11 cellular contexts compared by ENCODE assay signal in the genomic region with DNA sequence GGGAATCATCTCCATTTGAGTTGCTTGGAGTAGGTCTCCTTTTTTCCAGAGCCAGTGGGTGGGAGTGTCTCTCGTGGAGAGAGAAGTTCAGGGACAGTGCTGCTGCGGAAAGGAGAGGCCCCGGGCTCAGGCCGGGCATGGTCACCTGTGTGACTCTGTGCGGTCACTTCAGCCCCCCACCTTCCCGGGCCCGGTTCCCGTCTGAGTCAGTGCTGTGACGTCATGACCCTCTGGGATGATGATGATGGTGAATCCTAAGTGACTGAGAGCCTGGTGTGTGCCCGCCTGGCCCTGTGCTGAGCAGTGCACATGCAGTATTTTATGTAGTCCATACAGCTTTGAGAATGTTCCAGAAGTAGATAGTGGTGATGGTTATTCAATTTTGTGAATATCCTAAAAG. TPM values are rescaled to one million over a fixed set of nuclear protein-coding genes. Genes with fewer than 3 reads are reported as not detected.
DNase-seq lines count a peak whose midpoint lies in the region; ATAC-seq and TF ChIP-seq lines count a peak whose summit lies in the region.
"Had no signal": no experiment of that assay in that cellular context is flagged by ENCODE, and none has a peak within 500 bp of the region (broad histone marks: within the 10 kb centered on the region; RNA-seq: fewer than 3 reads in every experiment).

No MANE protein-coding gene starts in this region.

- no peaks in the 10 kb centered on the region for H3K9me3 ChIP-seq in cardiac muscle cell (ENCODE audit: low read depth)
- H3K9me3 ChIP-seq: MG63 had no signal

- intact Hi-C loops in left cardiac atrium (cut with DNase I), result no loop called here

- H3K27me3 Mint-ChIP-seq in brain (peaks cover 3% of the 10 kb centered on the region), mesothelial cell of epicardium (ENCODE audit: low read depth) (no peaks in the 10 kb centered on the region), type B pancreatic cell (no peaks in the 10 kb centered on the region)

- H3K9me3 Mint-ChIP-seq in brain (no peaks in the 10 kb centered on the region), mesothelial cell of epicardium (no peaks in the 10 kb centered on the region), type B pancreatic cell (no peaks in the 10 kb centered on the region)

- H3K36me3 ChIP-seq in cardiac muscle cell, result peaks cover 7% of the 10 kb centered on the region

- no peak for ATAC-seq in left cardiac atrium

- no peak for TF ChIP-seq CTCF in cardiac muscle cell (IDR thresholded peaks at IDR 0.05; ENCODE audit: low read depth, low read length)
- TF ChIP-seq CTCF in brain (conservative IDR thresholded peaks at IDR 0.05), result no peak
- no peak for TF ChIP-seq CTCF in mesothelial cell of epicardium (IDR thresholded peaks at IDR 0.05; ENCODE audit: unreplicated experiment)
- no peak for TF ChIP-seq CTCF in type B pancreatic cell (conservative IDR thresholded peaks at IDR 0.05)

- H3K4me3 Mint-ChIP-seq in brain (no peak overlapping the region), mesothelial cell of epicardium (no peak overlapping the region), type B pancreatic cell (no peak overlapping the region)

- no peak overlapping the region for H3K4me3 ChIP-seq in cardiac muscle cell
- H3K4me3 ChIP-seq: MG63 had no signal

- peak overlapping the region; percentile 100 for H3K27ac ChIP-seq in cardiac muscle cell

- H3K4me1 Mint-ChIP-seq in brain, result peaks cover 58% of the 10 kb centered on the region
- H3K4me1 Mint-ChIP-seq in mesothelial cell of epicardium, result peaks cover 52% of the 10 kb centered on the region
- H3K4me1 Mint-ChIP-seq in type B pancreatic cell (ENCODE audit: unreplicated experiment), result peaks cover 52% of the 10 kb centered on the region

- no peaks in the 10 kb centered on the region for H3K27me3 ChIP-seq in cardiac muscle cell
- H3K27me3 ChIP-seq: MG63 had no signal

- H3K4me1 ChIP-seq in cardiac muscle cell (ENCODE audit: low read depth), result peaks cover 27% of the 10 kb centered on the region

- H3K27ac Mint-ChIP-seq in brain (peak overlapping the region in 3 of 5 experiments; percentile 79 to 96 (median 89)), mesothelial cell of epicardium (peak overlapping the region; percentile 99), type B pancreatic cell (peak overlapping the region; percentile 97)

- DNase-seq in cardiac muscle cell (ENCODE audit: low read depth in 1 of 2, low spot score in 1 of 2), result no peak
- no peak for DNase-seq in left cardiac atrium
- DNase-seq in mesothelial cell of epicardium (ENCODE audit: low spot score in 2 of 2, unreplicated experiment in 2 of 2), result no peak
- no peak for DNase-seq in type B pancreatic cell (ENCODE audit: extremely low spot score, unreplicated experiment)
- no peak for DNase-seq in NCI-H510A (lab: John Stamatoyannopoulos, UW)
- no peak for DNase-seq in OCI-M1 (lab: John Stamatoyannopoulos, UW)
- no peak for DNase-seq in pons (ENCODE audit: low spot score)
- DNase-seq: foreskin melanocyte, MG63, NCI-H226 had no signal

- H3K36me3 Mint-ChIP-seq in brain, result peaks cover 53% of the 10 kb centered on the region
- H3K36me3 Mint-ChIP-seq in mesothelial cell of epicardium, result peaks cover 29% of the 10 kb centered on the region
- H3K36me3 Mint-ChIP-seq in type B pancreatic cell, result peaks cover 15% of the 10 kb centered on the region

RNA-seq across cellular contexts. Expression of gene AP5Z1, which starts 32.6 kb away (rescaled TPM):
- total RNA-seq in cardiac muscle cell (21.1 and 22.1 TPM in 2 replicates), left cardiac atrium (10 to 100 TPM; 14.0 to 18.8 TPM), mesothelial cell of epicardium (35.6 to 40.9 TPM (median 36.2 TPM) in 3 replicates), type B pancreatic cell (ENCODE audit: low replicate concordance) (36.9 and 53.2 TPM in 2 replicates)
- polyA plus RNA-seq in cardiac muscle cell (22.6 and 23.9 TPM in 2 replicates), brain (ENCODE audit: insufficient read depth, low read depth, low replicate concordance) (19.5 TPM)
